ENCODE assay signal across 11 cellular contexts in genomic region chr11:12179019-12179418, GRCh38.
DNase-seq lines count a peak whose midpoint lies in the region; ATAC-seq and TF ChIP-seq lines count a peak whose summit lies in the region.
"Had no signal": no experiment of that assay in that cellular context is flagged by ENCODE, and none has a peak within 500 bp of the region (broad histone marks: within the 10 kb centered on the region; RNA-seq: fewer than 3 reads in every experiment).

No MANE protein-coding gene starts in this region.

- peaks cover 5% of the 10 kb centered on the region for H3K36me3 ChIP-seq in thoracic aorta

- DNase-seq in activated CD4-positive, alpha-beta T cell treated with anti-CD3 and anti-CD28 coated beads for 48 hours = peak; percentile 43
- no peak for DNase-seq in activated CD4-positive, alpha-beta T cell treated with anti-CD3 and anti-CD28 coated beads for 4 hours
- peak; percentile 45 for DNase-seq in activated CD4-positive, alpha-beta memory T cell treated with anti-CD3 and anti-CD28 coated beads for 36 hours
- DNase-seq in left cardiac atrium = no peak
- no peak for DNase-seq in thoracic aorta (ENCODE audit: low spot score)
- DNase-seq in HCEC 1CT = no peak
- DNase-seq: activated gamma-delta T cell, naive B cell had no signal

- peaks cover 16% of the 10 kb centered on the region for H3K36me3 Mint-ChIP-seq in activated CD4-positive, alpha-beta memory T cell treated with anti-CD3 and anti-CD28 coated beads for 36 hours
- H3K36me3 Mint-ChIP-seq: naive B cell had no signal

- TF ChIP-seq CTCF in thoracic aorta (IDR thresholded peaks at IDR 0.05) = no peak

- H3K4me3 Mint-ChIP-seq in activated CD4-positive, alpha-beta memory T cell treated with anti-CD3 and anti-CD28 coated beads for 36 hours = peak overlapping the region; percentile 65
- H3K4me3 Mint-ChIP-seq: B cell, naive B cell had no signal

- H3K4me3 ChIP-seq in thoracic aorta = no peak overlapping the region

- no peaks in the 10 kb centered on the region for H3K9me3 ChIP-seq in thoracic aorta

- peaks cover 56% of the 10 kb centered on the region for H3K4me1 Mint-ChIP-seq in activated CD4-positive, alpha-beta memory T cell treated with anti-CD3 and anti-CD28 coated beads for 36 hours (ENCODE audit: low read depth)
- H3K4me1 Mint-ChIP-seq: B cell, naive B cell had no signal

- peak; percentile 3 to 39 for ATAC-seq in left cardiac atrium
- no peak for ATAC-seq in thoracic aorta (ENCODE audit: insufficient number of reproducible peaks, low FRiP score, low read depth)
- no peak for ATAC-seq in HG03521 (IDR thresholded peaks at IDR 0.05; ENCODE audit: unreplicated experiment)
- no peak for ATAC-seq in HG03139 (IDR thresholded peaks at IDR 0.05; ENCODE audit: unreplicated experiment)

- H3K27ac ChIP-seq in thoracic aorta = peak overlapping the region; percentile 82 to 97

- CTCF ChIA-PET in activated CD4-positive, alpha-beta memory T cell treated with anti-CD3 and anti-CD28 coated beads for 36 hours (lab: Charles Lee) = interaction anchor here (0.7 to 3.7 kb wide), 4 partner anchors 11 to 103 kb away, joined by 3 to 13 read pairs (median 4); no protein-coding TSS in a partner anchor

- intact Hi-C loops in activated CD4-positive, alpha-beta memory T cell treated with anti-CD3 and anti-CD28 coated beads for 36 hours (cut with micrococcal nuclease) = no loop called here
- intact Hi-C loops in left cardiac atrium (cut with DNase I) = no loop called here

- no peaks in the 10 kb centered on the region for H3K9me3 Mint-ChIP-seq in activated CD4-positive, alpha-beta memory T cell treated with anti-CD3 and anti-CD28 coated beads for 36 hours

- H3K27ac Mint-ChIP-seq in activated CD4-positive, alpha-beta memory T cell treated with anti-CD3 and anti-CD28 coated beads for 36 hours = peak overlapping the region; percentile 74
- H3K27ac Mint-ChIP-seq: B cell, naive B cell had no signal

- peaks cover 39 to 90% of the 10 kb centered on the region in 2 donors for H3K4me1 ChIP-seq in thoracic aorta (ENCODE audit: control insufficient read depth in 1 of 2, low read depth in 2 of 2)

- no peaks in the 10 kb centered on the region for H3K27me3 Mint-ChIP-seq in activated CD4-positive, alpha-beta memory T cell treated with anti-CD3 and anti-CD28 coated beads for 36 hours

- POLR2A ChIA-PET in activated CD4-positive, alpha-beta memory T cell treated with anti-CD3 and anti-CD28 coated beads for 36 hours (lab: Charles Lee) = interaction anchor here (0.7 to 5.7 kb wide), 7 partner anchors 8 to 44 kb away, joined by 3 to 30 read pairs (median 3); no protein-coding TSS in a partner anchor

- H3K27me3 ChIP-seq in thoracic aorta (replicated peaks; ENCODE audit: insufficient read depth) = no peaks in the 10 kb centered on the region

Comparison
In these comparisons a context has a peak if more than half of its experiments do, and no peak if none do; other contexts are left out.
1. DNase-seq: peak in activated CD4-positive, alpha-beta T cell treated with anti-CD3 and anti-CD28 coated beads for 48 hours (single experiment) and activated CD4-positive, alpha-beta memory T cell treated with anti-CD3 and anti-CD28 coated beads for 36 hours (single experiment); none in activated CD4-positive, alpha-beta T cell treated with anti-CD3 and anti-CD28 coated beads for 4 hours (0 of 2), left cardiac atrium (single experiment), thoracic aorta (single experiment) and HCEC 1CT (single experiment).
2. ATAC-seq: peak in left cardiac atrium (2 of 2); none in thoracic aorta (single experiment), HG03521 (single experiment) and HG03139 (single experiment).